8 cellular contexts compared by ENCODE assay signal in the genomic region with DNA sequence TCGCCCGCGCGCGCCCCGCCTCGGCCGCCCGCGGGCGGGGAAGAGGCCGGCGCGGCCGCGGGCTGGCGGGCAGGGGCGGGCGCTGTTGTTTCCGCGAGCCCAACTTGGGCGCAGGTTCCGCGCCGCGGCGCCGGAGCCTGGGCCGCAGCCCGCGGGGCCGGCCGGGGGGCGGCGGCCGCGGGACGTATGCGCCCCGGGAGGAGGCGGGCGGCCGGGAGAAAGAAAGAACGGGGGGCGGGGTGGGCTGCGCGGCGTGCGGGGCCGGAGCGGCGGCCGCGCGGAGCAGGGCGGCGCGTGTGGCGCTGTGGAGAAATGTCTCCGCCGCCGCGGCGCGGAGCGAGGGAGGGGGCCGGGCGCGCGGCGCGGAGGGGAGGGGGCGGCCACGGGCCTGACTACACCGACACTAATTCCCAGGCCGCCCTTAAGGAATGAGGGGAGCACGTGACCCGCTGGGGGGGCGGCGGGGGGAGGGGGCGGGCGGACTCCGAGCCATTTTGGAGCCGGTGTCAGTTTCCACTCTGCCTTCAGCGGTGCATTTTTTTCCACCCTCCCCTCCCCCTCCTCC. TPM values are rescaled to one million over a fixed set of nuclear protein-coding genes. Genes with fewer than 3 reads are reported as not detected.
DNase-seq lines count a peak whose midpoint lies in the region; ATAC-seq and TF ChIP-seq lines count a peak whose summit lies in the region.

A gene (plus strand): TSS at position 509 of the 565 bp plus-strand sequence. CDS start 5,351 bp downstream, outside the sequence.

- H3K9me3 ChIP-seq in left lung: no peaks in the 10 kb centered on the region

- peak within 1 kb of the TSS; percentile 90 to 95 for H3K27ac ChIP-seq in left lung

- intact Hi-C loops in activated CD4-positive, alpha-beta memory T cell treated with anti-CD3 and anti-CD28 coated beads for 36 hours (cut with micrococcal nuclease): loop anchor here (2.0 to 5.0 kb wide), 2 partner anchors 298 to 318 kb away; a partner anchor contains a TSS
- intact Hi-C loops in left lung (cut with DNase I): loop anchor here in 1 of 2 donors (10.0 kb wide), 1 partner anchor 66 kb away; no protein-coding TSS in a partner anchor

- H3K27me3 Mint-ChIP-seq in activated CD4-positive, alpha-beta memory T cell treated with anti-CD3 and anti-CD28 coated beads for 36 hours: peaks cover 22% of the 10 kb centered on the region

- peaks cover 15% of the 10 kb centered on the region for H3K36me3 Mint-ChIP-seq in activated CD4-positive, alpha-beta memory T cell treated with anti-CD3 and anti-CD28 coated beads for 36 hours

- H3K36me3 ChIP-seq in left lung: no peaks in the 10 kb centered on the region

- ATAC-seq in HG02678 (IDR thresholded peaks at IDR 0.05; ENCODE audit: unreplicated experiment): peak; percentile 25
- ATAC-seq in left lung: peak; percentile 70
- no peak for ATAC-seq in GM21786 (IDR thresholded peaks at IDR 0.05; ENCODE audit: unreplicated experiment)

- peaks cover 54% of the 10 kb centered on the region for H3K4me1 Mint-ChIP-seq in activated CD4-positive, alpha-beta memory T cell treated with anti-CD3 and anti-CD28 coated beads for 36 hours (ENCODE audit: low read depth)

- DNase-seq in GM10248 (ENCODE audit: extremely low spot score) (peak; percentile 71), NCI-H345 treated with DMSO at 0.1 percent for 48 hours (lab: John Stamatoyannopoulos, UW; ENCODE audit: unreplicated experiment) (peak; percentile 47), ecto neural progenitor cell (ENCODE audit: low spot score) (peak; percentile 92), left lung (peak; percentile 82 to 90)
- peak; percentile 82 for DNase-seq in activated CD4-positive, alpha-beta memory T cell treated with anti-CD3 and anti-CD28 coated beads for 36 hours
- peak; percentile 50 to 64 (median 61) for DNase-seq in stimulated activated CD4-positive, alpha-beta T cell treated with anti-CD3 and anti-CD28 coated beads, TNF-alpha, amount 100 ng/mL, for 4 hours (ENCODE audit: low read depth in 3 of 3)

- no peaks in the 10 kb centered on the region for H3K9me3 Mint-ChIP-seq in activated CD4-positive, alpha-beta memory T cell treated with anti-CD3 and anti-CD28 coated beads for 36 hours

- POLR2A ChIA-PET in GM10248 (lab: Yijun Ruan, JAX): no interaction called here
- POLR2A ChIA-PET in activated CD4-positive, alpha-beta memory T cell treated with anti-CD3 and anti-CD28 coated beads for 36 hours (lab: Charles Lee): interaction anchor here (1.0 to 1.3 kb wide), 2 partner anchors 92 to 116 kb away, joined by 3 read pairs; no protein-coding TSS in a partner anchor

- H3K4me3 ChIP-seq in left lung: peak within 1 kb of the TSS; percentile 71 to 84

- H3K4me1 ChIP-seq in left lung: peaks cover 25 to 60% of the 10 kb centered on the region in 2 donors

- H3K27ac Mint-ChIP-seq in activated CD4-positive, alpha-beta memory T cell treated with anti-CD3 and anti-CD28 coated beads for 36 hours: peak within 1 kb of the TSS; percentile 89

- H3K27me3 ChIP-seq in left lung: peaks cover 12 to 37% of the 10 kb centered on the region in 2 donors

- CTCF ChIA-PET in GM10248 (lab: Yijun Ruan, JAX): no interaction called here
- CTCF ChIA-PET in activated CD4-positive, alpha-beta memory T cell treated with anti-CD3 and anti-CD28 coated beads for 36 hours (lab: Charles Lee): no interaction called here

- peak within 1 kb of the TSS; percentile 91 for H3K4me3 Mint-ChIP-seq in activated CD4-positive, alpha-beta memory T cell treated with anti-CD3 and anti-CD28 coated beads for 36 hours

- no peak for TF ChIP-seq CTCF in GM10248 (IDR thresholded peaks at IDR 0.05; ENCODE audit: control extremely low read depth, extremely low read depth, low read depth, missing control alignments)
- TF ChIP-seq CTCF in left lung (IDR thresholded peaks at IDR 0.05): no peak

RNA-seq across cellular contexts. Expression of the gene that starts here (rescaled TPM):
- 10 to 100 TPM; 58.8 to 63.5 TPM for total RNA-seq in activated CD4-positive, alpha-beta memory T cell treated with anti-CD3 and anti-CD28 coated beads for 36 hours
- total RNA-seq in left lung: 10 to 100 TPM; 42.3 to 47.5 TPM
